Comparison of ENCODE assay signal across 29 cellular contexts in the genomic region with DNA sequence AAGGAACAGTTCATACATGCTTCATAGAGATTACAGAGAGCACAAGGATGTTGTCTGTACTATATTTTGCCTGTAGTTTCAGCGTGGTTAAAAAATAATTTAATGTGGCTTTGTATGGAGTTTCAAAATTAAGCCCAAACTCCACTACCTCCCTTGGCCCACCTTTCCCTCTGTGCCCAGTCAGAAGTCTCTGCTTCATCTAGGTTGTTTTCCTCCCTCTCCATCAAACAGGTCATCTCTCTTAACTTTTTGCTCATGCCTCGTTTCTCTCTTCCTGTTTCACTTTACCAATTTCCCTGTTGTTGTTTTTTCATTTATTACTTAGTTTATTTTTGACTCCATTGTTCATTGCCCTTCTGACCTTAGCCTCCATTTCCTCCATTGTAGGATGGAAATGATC.
"Had no signal": no experiment of that assay in that cellular context is flagged by ENCODE, and none has a peak within 500 bp of the region (broad histone marks: within the 10 kb centered on the region; RNA-seq: fewer than 3 reads in every experiment).

No MANE protein-coding gene starts in this region.

- H3K4me3 ChIP-seq: adrenal gland, ascending aorta, esophagus squamous epithelium, gastrocnemius medialis, pancreas, psoas muscle, right atrium auricular region, thyroid gland, upper lobe of right lung had no signal

- DNase-seq: activated B cell treated with CpG ODN at 0.5 μM for 24 hours; activated CD4-positive, alpha-beta T cell treated with anti-CD3 and anti-CD28 coated beads for 36 hours; activated CD4-positive, alpha-beta T cell treated with anti-CD3 and anti-CD28 coated beads, Interleukin-2, amount 50 U/mL, for 4 hours; activated CD8-positive, alpha-beta memory T cell treated with anti-CD3 and anti-CD28 coated beads for 24 hours; activated CD8-positive, alpha-beta memory T cell treated with anti-CD3 and anti-CD28 coated beads, Interleukin-2, amount 50 U/mL, for 4 hours; activated naive CD4-positive, alpha-beta T cell; activated T-cell treated with anti-CD3 and anti-CD28 coated beads, Interleukin-2, amount 50 U/mL, for 4 hours; adrenal gland; brain microvascular endothelial cell; effector memory CD8-positive, alpha-beta T cell; esophagus squamous epithelium; gastrocnemius medialis; head of caudate nucleus; mesenchymal stem cell; pancreas; psoas muscle; stimulated activated CD4-positive, alpha-beta T cell treated with anti-CD3 and anti-CD28 coated beads, Interleukin-4, amount 100 ng/mL, for 4 hours; substantia nigra; T1000; thyroid gland; upper lobe of right lung had no signal

- H3K4me1 ChIP-seq: adrenal gland, ascending aorta, esophagus squamous epithelium, gastrocnemius medialis, pancreas, psoas muscle, right atrium auricular region, thyroid gland, upper lobe of right lung had no signal

- H3K27me3 ChIP-seq: adrenal gland, ascending aorta, brain microvascular endothelial cell, gastrocnemius medialis, pancreas, right atrium auricular region, thyroid gland, upper lobe of right lung had no signal

- H3K27ac Mint-ChIP-seq: activated B cell treated with CpG ODN at 0.5 μM for 24 hours; activated CD4-positive, alpha-beta T cell treated with anti-CD3 and anti-CD28 coated beads for 36 hours; activated naive CD8-positive, alpha-beta T cell; activated T-helper 2 cell treated with anti-CD3 and anti-CD28 coated beads, Interferon-gamma antibody, Interleukin-2, Interleukin-4, amounts not matched to agents 10 μg/mL and 5 μg/mL and 100 μg/mL, durations not matched to agents 14 hours and 24 hours and 36 hours; dendritic cell treated with granulocyte-macrophage colony-stimulating factor and Interleukin-4, amounts not matched to agents 40 ng/mL and 50 ng/mL, for 4 days; effector memory CD8-positive, alpha-beta T cell; nephron; stimulated activated naive CD8-positive, alpha-beta T cell treated with anti-CD3 and anti-CD28 coated beads, Interleukin-15, Interleukin-2, amounts not matched to agents 100 ng/mL and 50 ng/mL, for 24 hours had no signal

- H3K9me3 Mint-ChIP-seq: activated T-helper 2 cell treated with anti-CD3 and anti-CD28 coated beads, Interferon-gamma antibody, Interleukin-2, Interleukin-4, amounts not matched to agents 10 μg/mL and 5 μg/mL and 100 μg/mL, durations not matched to agents 14 hours and 24 hours and 36 hours; dendritic cell treated with granulocyte-macrophage colony-stimulating factor and Interleukin-4, amounts not matched to agents 40 ng/mL and 50 ng/mL, for 4 days; effector memory CD8-positive, alpha-beta T cell; stimulated activated naive CD8-positive, alpha-beta T cell treated with anti-CD3 and anti-CD28 coated beads, Interleukin-15, Interleukin-2, amounts not matched to agents 100 ng/mL and 50 ng/mL, for 24 hours had no signal

- H3K4me1 Mint-ChIP-seq: activated B cell treated with CpG ODN at 0.5 μM for 24 hours; activated CD4-positive, alpha-beta T cell treated with anti-CD3 and anti-CD28 coated beads for 36 hours; nephron had no signal

- H3K27ac ChIP-seq: adrenal gland, ascending aorta, brain microvascular endothelial cell, esophagus squamous epithelium, gastrocnemius medialis, pancreas, psoas muscle, right atrium auricular region, thyroid gland, upper lobe of right lung had no signal

- H3K36me3 ChIP-seq: adrenal gland, ascending aorta, brain microvascular endothelial cell, esophagus squamous epithelium, gastrocnemius medialis, pancreas, right atrium auricular region, thyroid gland, upper lobe of right lung had no signal

- ATAC-seq: activated CD4-positive, alpha-beta T cell treated with anti-CD3 and anti-CD28 coated beads for 36 hours; activated T-cell treated with anti-CD3 and anti-CD28 coated beads, Interleukin-2, amount 50 U/mL, for 4 hours; effector memory CD8-positive, alpha-beta T cell; gastrocnemius medialis; pancreas; psoas muscle; upper lobe of right lung had no signal

- H3K27me3 Mint-ChIP-seq: activated B cell treated with CpG ODN at 0.5 μM for 24 hours; activated CD4-positive, alpha-beta T cell treated with anti-CD3 and anti-CD28 coated beads for 36 hours; activated naive CD8-positive, alpha-beta T cell; dendritic cell treated with granulocyte-macrophage colony-stimulating factor and Interleukin-4, amounts not matched to agents 40 ng/mL and 50 ng/mL, for 4 days had no signal

- FAIRE-seq: islet of Langerhans, pancreas had no signal

- H3K9me3 ChIP-seq: adrenal gland, esophagus squamous epithelium, gastrocnemius medialis, pancreas, psoas muscle, right atrium auricular region, thyroid gland, upper lobe of right lung had no signal

- H3K4me3 Mint-ChIP-seq: activated B cell treated with CpG ODN at 0.5 μM for 24 hours; activated CD4-positive, alpha-beta T cell treated with anti-CD3 and anti-CD28 coated beads for 36 hours; activated naive CD8-positive, alpha-beta T cell; activated T-cell treated with anti-CD3 and anti-CD28 coated beads, Interleukin-2, amount 50 U/mL, for 4 hours; dendritic cell treated with granulocyte-macrophage colony-stimulating factor and Interleukin-4, amounts not matched to agents 40 ng/mL and 50 ng/mL, for 4 days; effector memory CD8-positive, alpha-beta T cell; nephron; stimulated activated naive CD8-positive, alpha-beta T cell treated with anti-CD3 and anti-CD28 coated beads, Interleukin-15, Interleukin-2, amounts not matched to agents 100 ng/mL and 50 ng/mL, for 24 hours had no signal

- H3K36me3 Mint-ChIP-seq: activated naive CD8-positive, alpha-beta T cell had no signal
